Comparison of ENCODE assay signal across 1 cellular context in genomic region chr5:111932628-111933027, GRCh38.
TF ChIP-seq lines count a peak whose summit lies in the region.

No MANE protein-coding gene starts in this region.

TF ChIP-seq in SK-N-SH, 30 proteins besides CTCF, POLR2A, EP300 and RAD21 (continued from another document):
- TF ChIP-seq PBX3 (IDR thresholded peaks at IDR 0.05) = peak; percentile 91
- TF ChIP-seq YY1 (IDR thresholded peaks at IDR 0.05; ENCODE audit: low read depth) = no peak
- peak; percentile 32; the same call in 1 of the 2 replicates for TF ChIP-seq TEAD4 (IDR thresholded peaks at IDR 0.05; ENCODE audit: borderline replicate concordance, insufficient read depth)
- 0 out of 2 replicates have a peak, but pooled peaks have one; percentile 13 for TF ChIP-seq POLR2AphosphoS5 (IDR thresholded peaks at IDR 0.05; ENCODE audit: low read depth, low read length)
- TF ChIP-seq RXRA (IDR thresholded peaks at IDR 0.05; ENCODE audit: borderline replicate concordance, low read depth) = peak; percentile 86
